Comparison of ENCODE assay signal across 17 cellular contexts in the genomic region with DNA sequence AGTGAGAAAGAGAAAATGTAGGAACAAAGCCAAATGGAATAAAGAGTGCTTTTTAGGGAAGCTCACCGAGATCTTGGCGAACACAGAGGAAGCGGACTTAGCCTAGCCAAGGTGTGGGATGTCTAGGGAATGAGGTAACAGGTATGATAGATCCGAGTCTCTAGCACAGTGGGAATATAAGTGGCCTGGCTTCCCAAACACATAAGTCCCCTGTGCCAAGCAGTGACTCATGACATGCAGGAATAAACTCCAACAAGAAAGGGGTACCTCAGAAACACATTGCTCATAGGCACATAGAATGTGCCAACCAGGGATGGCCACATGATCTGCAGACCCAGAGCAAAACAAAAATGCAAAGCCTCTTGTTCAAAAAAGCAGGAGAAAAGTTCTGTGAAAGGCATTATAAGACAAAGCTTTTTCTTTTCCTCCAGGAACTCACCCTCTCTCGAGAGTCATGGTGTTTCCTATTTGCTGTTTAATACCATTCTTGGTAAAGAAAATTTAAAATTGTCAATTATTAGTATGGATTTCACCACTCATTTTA.
A peak's percentile ranks its signal among the peaks of the same experiment; 100 is the strongest.
DNase-seq lines count a peak whose midpoint lies in the region; ATAC-seq and TF ChIP-seq lines count a peak whose summit lies in the region.
"Had no signal": no experiment of that assay in that cellular context is flagged by ENCODE, and none has a peak within 500 bp of the region (broad histone marks: within the 10 kb centered on the region; RNA-seq: fewer than 3 reads in every experiment).

No MANE protein-coding gene starts in this region.

- no peaks in the 10 kb centered on the region for H3K27me3 ChIP-seq in aorta (ENCODE audit: control insufficient read depth in 1 of 2, insufficient read depth in 2 of 2, low read length in 1 of 2)
- H3K27me3 ChIP-seq: SJSA1 had no signal

- no peak overlapping the region for H3K4me3 ChIP-seq in aorta (ENCODE audit: low read length in 2 of 2)
- H3K4me3 ChIP-seq: SJSA1 had no signal

- H3K9me3 ChIP-seq in aorta (ENCODE audit: control insufficient read depth, low read length): peaks cover 1% of the 10 kb centered on the region
- H3K9me3 ChIP-seq: SJSA1 had no signal

- H3K4me3 Mint-ChIP-seq in MCF 10A (ENCODE audit: unreplicated experiment): no peak overlapping the region

- no peaks in the 10 kb centered on the region for H3K36me3 ChIP-seq in aorta (ENCODE audit: control insufficient read depth in 1 of 2, insufficient read depth in 2 of 2, low read length in 1 of 2)
- H3K36me3 ChIP-seq: SJSA1 had no signal

- WGBS in aorta, 2 donors: 39 to 46% methylated on average over 5 of the region's 5 CpGs

- no peaks in the 10 kb centered on the region for H3K4me1 ChIP-seq in aorta (ENCODE audit: control insufficient read depth in 1 of 2, insufficient read depth in 2 of 2, low read length in 2 of 2)
- H3K4me1 ChIP-seq: SJSA1 had no signal

- H3K9me3 Mint-ChIP-seq in MCF 10A (ENCODE audit: unreplicated experiment): no peaks in the 10 kb centered on the region

- H3K27me3 Mint-ChIP-seq in MCF 10A (ENCODE audit: insufficient read depth, unreplicated experiment): no peaks in the 10 kb centered on the region

- peak; percentile 33 for ATAC-seq in aorta (ENCODE audit: low FRiP score)
- no peak for ATAC-seq in stimulated activated naive CD8-positive, alpha-beta T cell treated with anti-CD3 and anti-CD28 coated beads, Interleukin-15, Interleukin-2, amounts not matched to agents 100 U/mL and 50 U/mL, for 24 hours

- POLR2A ChIA-PET in MCF 10A (lab: Yijun Ruan, JAX): interaction anchor here (0.6 to 1.0 kb wide), 2 partner anchors 9 to 25 kb away, joined by 3 read pairs; no protein-coding TSS in a partner anchor

- DNase-seq in M059J (ENCODE audit: low read depth) (peak; percentile 57), MCF 10A (ENCODE audit: unreplicated experiment) (peak; percentile 79), kidney tubule cell (ENCODE audit: low spot score) (peak; percentile 74), aorta (no peak)
- DNase-seq in stimulated activated naive CD8-positive, alpha-beta T cell treated with anti-CD3 and anti-CD28 coated beads, Interleukin-15, Interleukin-2, amounts not matched to agents 100 U/mL and 50 U/mL, for 24 hours: no peak
- no peak for DNase-seq in stimulated activated CD8-positive, alpha-beta memory T cell treated with anti-CD3 and anti-CD28 coated beads, Interleukin-4, amount 100 ng/mL, for 48 hours
- no peak for DNase-seq in stimulated activated CD4-positive, alpha-beta T cell treated with anti-CD3 and anti-CD28 coated beads, Interleukin-2, amount 100 ng/mL, for 24 hours
- DNase-seq: C1 segment of cervical spinal cord, DMS 273 treated with DMSO at 0.1 percent for 48 hours, IMR-90, Karpas-422, NCI-H1417, NCI-H1930, NCI-H2171 treated with DMSO at 0.1 percent for 48 hours, NCI-H446 treated with DMSO at 0.1 percent for 48 hours, NCI-H748 treated with DMSO at 0.1 percent for 48 hours had no signal

- peaks cover 18% of the 10 kb centered on the region for H3K4me1 Mint-ChIP-seq in MCF 10A (ENCODE audit: insufficient read depth, unreplicated experiment)

- H3K27ac Mint-ChIP-seq in MCF 10A (ENCODE audit: low read depth, unreplicated experiment): peak overlapping the region; percentile 4

- H3K27ac ChIP-seq in aorta (ENCODE audit: low read depth in 1 of 2, low read length in 2 of 2): no peak overlapping the region
- H3K27ac ChIP-seq: SJSA1 had no signal

- H3K36me3 Mint-ChIP-seq in MCF 10A (ENCODE audit: insufficient read depth, unreplicated experiment): no peaks in the 10 kb centered on the region

- intact Hi-C loops in MCF 10A (cut with micrococcal nuclease): no loop called here
- intact Hi-C loops in aorta (cut with DNase I): no loop called here

- no peak for TF ChIP-seq CTCF in MCF 10A (IDR thresholded peaks at IDR 0.05; ENCODE audit: unreplicated experiment)

- CTCF ChIA-PET in MCF 10A (lab: Yijun Ruan, JAX): no interaction called here

- no TSS peak for BruUV-seq in MCF 10A (replicated peaks; lab: Mats Ljungman, UMichigan)

Comparison
In these comparisons a context has a peak if more than half of its experiments do, and no peak if none do; other contexts are left out.
1. DNase-seq: peak in M059J (single experiment), MCF 10A (single experiment) and kidney tubule cell (single experiment); none in aorta (0 of 2), stimulated activated naive CD8-positive, alpha-beta T cell treated with anti-CD3 and anti-CD28 coated beads, Interleukin-15, Interleukin-2, amounts not matched to agents 100 U/mL and 50 U/mL, for 24 hours (single experiment), stimulated activated CD8-positive, alpha-beta memory T cell treated with anti-CD3 and anti-CD28 coated beads, Interleukin-4, amount 100 ng/mL, for 48 hours (single experiment) and stimulated activated CD4-positive, alpha-beta T cell treated with anti-CD3 and anti-CD28 coated beads, Interleukin-2, amount 100 ng/mL, for 24 hours (0 of 2).